In genomic region chr2:82950148-82950547, GRCh38 we compare ENCODE assay signal across 23 cellular contexts.
"Had no signal": no experiment of that assay in that cellular context is flagged by ENCODE, and none has a peak within 500 bp of the region (broad histone marks: within the 10 kb centered on the region; RNA-seq: fewer than 3 reads in every experiment).

No MANE protein-coding gene starts in this region.

- H3K4me3 ChIP-seq: adrenal gland, heart right ventricle, sigmoid colon, smooth muscle cell, uterus had no signal

- H3K27me3 ChIP-seq: adrenal gland, heart right ventricle, sigmoid colon, uterus had no signal

- H3K4me1 ChIP-seq: adrenal gland, heart right ventricle, sigmoid colon, uterus had no signal

- H3K36me3 ChIP-seq: adrenal gland, heart right ventricle, sigmoid colon had no signal

- H3K4me2 ChIP-seq: smooth muscle cell had no signal

- ATAC-seq: activated CD4-positive, alpha-beta T cell treated with anti-CD3 and anti-CD28 coated beads for 36 hours; activated T-cell treated with anti-CD3 and anti-CD28 coated beads, Interleukin-2, amount 50 U/mL, for 4 hours; heart right ventricle; left lobe of liver; naive thymus-derived CD4-positive, alpha-beta T cell; stimulated activated naive B cell treated with anti-CD40 and anti-IgM and Interleukin-4, amounts not matched to agents 10 μg/mL and 1 μg/mL and 100 μg/mL, for 72 hours had no signal

- H3K9me3 ChIP-seq: heart right ventricle, sigmoid colon, uterus had no signal

- DNase-seq: activated B cell treated with CpG ODN at 0.5 μM for 24 hours; activated CD4-positive, alpha-beta T cell treated with anti-CD3 and anti-CD28 coated beads for 36 hours; activated CD4-positive, alpha-beta T cell treated with anti-CD3 and anti-CD28 coated beads, Interleukin-2, amount 50 U/mL, for 4 hours; activated CD8-positive, alpha-beta memory T cell treated with anti-CD3 and anti-CD28 coated beads, Interleukin-2, amount 50 U/mL, for 48 hours; activated naive CD4-positive, alpha-beta T cell; activated T-cell treated with anti-CD3 and anti-CD28 coated beads, Interleukin-2, amount 50 U/mL, for 4 hours; adrenal gland; central memory CD4-positive, alpha-beta T cell; dermis blood vessel endothelial cell; effector CD8-positive, alpha-beta T cell; erythroblast; foreskin fibroblast; heart right ventricle; kidney; naive thymus-derived CD4-positive, alpha-beta T cell; retina; sigmoid colon; stimulated activated CD4-positive, alpha-beta T cell treated with anti-CD3 and anti-CD28 coated beads, Interleukin-15, amount 100 ng/mL, for 24 hours; stimulated activated naive B cell treated with anti-CD40 and anti-IgM and Interleukin-4, amounts not matched to agents 10 μg/mL and 1 μg/mL and 100 μg/mL, for 72 hours; trophoblast cell; uterus had no signal

- H3K27ac ChIP-seq: adrenal gland, heart right ventricle, sigmoid colon, uterus had no signal
